In genomic region chr2:1557467-1557820, GRCh38 we compare ENCODE assay signal across 1 cellular context.
TF ChIP-seq lines count a peak whose summit lies in the region.

No MANE protein-coding gene starts in this region.

TF ChIP-seq in K562, 482 proteins besides CTCF, POLR2A, EP300 and RAD21:
- no peak for TF ChIP-seq ZBTB40 (IDR thresholded peaks at IDR 0.05)
- no peak for TF ChIP-seq ZBTB40 (CRISPR knock-in tag; IDR thresholded peaks at IDR 0.05)
- no peak for TF ChIP-seq YY1 (IDR thresholded peaks at IDR 0.05; ENCODE audit: borderline replicate concordance in 1 of 3, control insufficient read depth in 1 of 3, extremely low read depth in 1 of 3, insufficient read depth in 3 of 3, insufficient read length in 1 of 3, insufficient replicate concordance in 2 of 3, low read depth in 1 of 3, low read length in 2 of 3)
- TF ChIP-seq THAP12 (CRISPR knock-in tag; IDR thresholded peaks at IDR 0.05) = no peak
- TF ChIP-seq XRCC3 (IDR thresholded peaks at IDR 0.05) = no peak
- TF ChIP-seq HINFP (tag; conservative IDR thresholded peaks at IDR 0.05; ENCODE audit: low read depth) = no peak
- TF ChIP-seq SLC30A9 (CRISPR knock-in tag; IDR thresholded peaks at IDR 0.05) = no peak
- no peak for TF ChIP-seq IFI16 (CRISPR knock-in tag; IDR thresholded peaks at IDR 0.05)
- TF ChIP-seq CCNT2 (IDR thresholded peaks at IDR 0.05; ENCODE audit: borderline replicate concordance, extremely low read depth, insufficient read length, low read depth, low read length) = no peak
- no peak for TF ChIP-seq ZNF398 (CRISPR knock-in tag; IDR thresholded peaks at IDR 0.05)
- TF ChIP-seq SP1 (CRISPR knock-in tag; IDR thresholded peaks at IDR 0.05) = no peak
- no peak for TF ChIP-seq RBFOX2 (IDR thresholded peaks at IDR 0.05; ENCODE audit: low read depth, low read length)
- no peak for TF ChIP-seq ZNF282 (CRISPR knock-in tag; IDR thresholded peaks at IDR 0.05)
- no peak for TF ChIP-seq GTF2F1 (IDR thresholded peaks at IDR 0.05; ENCODE audit: low read depth, low read length)
- no peak for TF ChIP-seq ZNF24 (IDR thresholded peaks at IDR 0.05)
- no peak for TF ChIP-seq MIER1 (IDR thresholded peaks at IDR 0.05; ENCODE audit: low read depth)
- no peak for TF ChIP-seq TEAD2 (tag; IDR thresholded peaks at IDR 0.05)
- TF ChIP-seq ZNF449 (CRISPR knock-in tag; IDR thresholded peaks at IDR 0.05) = no peak
- TF ChIP-seq MAZ (CRISPR knock-in tag; conservative IDR thresholded peaks at IDR 0.05 in 1 of 2, IDR thresholded peaks at IDR 0.05 in 1 of 2) = no peak
- no peak for TF ChIP-seq ZNF217 (CRISPR knock-in tag; IDR thresholded peaks at IDR 0.05)
